Comparison of ENCODE assay signal across 19 cellular contexts in genomic region chr1:109814993-109815786, GRCh38. TPM values are rescaled to one million over a fixed set of nuclear protein-coding genes. Genes with fewer than 3 reads are reported as not detected.
DNase-seq lines count a peak whose midpoint lies in the region; ATAC-seq and TF ChIP-seq lines count a peak whose summit lies in the region.
"Had no signal": no experiment of that assay in that cellular context is flagged by ENCODE, and none has a peak within 500 bp of the region (broad histone marks: within the 10 kb centered on the region; RNA-seq: fewer than 3 reads in every experiment).

No MANE protein-coding gene starts in this region.

- H2AK5ac ChIP-seq in H9 (ENCODE audit: insufficient read length, low read length), result no peak overlapping the region

- no peak overlapping the region for H3T11ph ChIP-seq in H9 (ENCODE audit: low read length)

- no peak overlapping the region for H3K4ac ChIP-seq in H9 (ENCODE audit: low read depth, low read length)

- BruUV-seq in A673 (replicated peaks; lab: Mats Ljungman, UMichigan), result no TSS peak

- peaks cover 8% of the 10 kb centered on the region for H3K9me3 ChIP-seq in A673 (ENCODE audit: low read depth, low read length, poor library complexity, severe bottlenecking)
- no peaks in the 10 kb centered on the region for H3K9me3 ChIP-seq in H9 (ENCODE audit: control insufficient read depth, low read depth, low read length)
- H3K9me3 ChIP-seq: Caco-2 had no signal

- H3K27ac ChIP-seq in A673 (ENCODE audit: low read depth, low read length, poor library complexity, severe bottlenecking), result no peak overlapping the region
- H3K27ac ChIP-seq in H9 (ENCODE audit: insufficient read length, low read depth, low read length), result no peak overlapping the region

- H2BK15ac ChIP-seq in H9 (ENCODE audit: low read depth, low read length), result no peak overlapping the region

- no peaks in the 10 kb centered on the region; the same call in 1 of the 2 replicates for H3K27me3 Mint-ChIP-seq in H9 (ENCODE audit: low read depth)
- H3K27me3 Mint-ChIP-seq in activated T-helper 17 cell treated with anti-CD3 and anti-CD28 coated beads, Interleukin-2, amount 50 U/mL, for 72 hours, result no peaks in the 10 kb centered on the region

- H2BK20ac ChIP-seq in H9 (ENCODE audit: low read depth, low read length, poor library complexity, severe bottlenecking), result no peak overlapping the region

- peaks cover 3 to 7% (median 6%) of the 10 kb centered on the region in 3 experiments; a peak in 6 of 7 replicates for H3K36me3 Mint-ChIP-seq in H9 (ENCODE audit: insufficient read depth in 1 of 3, low read depth in 3 of 3)
- H3K36me3 Mint-ChIP-seq in activated T-helper 17 cell treated with anti-CD3 and anti-CD28 coated beads, Interleukin-2, amount 50 U/mL, for 72 hours (ENCODE audit: low read depth), result no peaks in the 10 kb centered on the region

- H4K91ac ChIP-seq in H9 (ENCODE audit: insufficient read length, low read depth, low read length), result no peak overlapping the region

- H3K4me1 ChIP-seq in A673 (ENCODE audit: insufficient read depth, low read length, poor library complexity, severe bottlenecking), result no peaks in the 10 kb centered on the region
- H3K4me1 ChIP-seq in H9 (ENCODE audit: insufficient read depth, low read length), result no peaks in the 10 kb centered on the region
- H3K4me1 ChIP-seq: Caco-2 had no signal

- no peaks in the 10 kb centered on the region for H3K27me3 ChIP-seq in A673 (replicated peaks; ENCODE audit: insufficient read depth, low read depth, low read length, poor library complexity)
- H3K27me3 ChIP-seq in H9 (ENCODE audit: insufficient read depth, low read length), result no peaks in the 10 kb centered on the region

- H3K79me1 ChIP-seq in H9 (ENCODE audit: insufficient read depth, low read depth, low read length, poor library complexity, severe bottlenecking), result no peaks in the 10 kb centered on the region

- TF ChIP-seq CTCF in A673 (conservative IDR thresholded peaks at IDR 0.05; ENCODE audit: low read depth, low read length), result no peak
- no peak for TF ChIP-seq CTCF in H9 (conservative IDR thresholded peaks at IDR 0.05)

- H3K79me2 ChIP-seq in H9 (ENCODE audit: insufficient read depth, low read length), result no peaks in the 10 kb centered on the region

- DNase-seq in A673 (ENCODE audit: low spot score), result peak; percentile 30
- DNase-seq in H9, result peak; percentile 7
- DNase-seq in left lobe of liver (ENCODE audit: low spot score), result peak; percentile 44
- DNase-seq in activated effector memory CD4-positive, alpha-beta T cell treated with Interleukin-2 at 50 U/mL for 16 hours, result no peak
- no peak for DNase-seq in retina
- DNase-seq: activated effector memory CD4-positive, alpha-beta T cell treated with anti-CD3 and anti-CD28 coated beads, Interleukin-2, amount 50 U/mL, for 16 hours; Caco-2; left cardiac atrium; NCI-H1436; NCI-H446; SW 1271 had no signal

- H3K23me2 ChIP-seq in H9 (ENCODE audit: insufficient read length, low read depth, low read length, poor library complexity, severe bottlenecking), result no peaks in the 10 kb centered on the region

- intact Hi-C loops in A673 (cut with micrococcal nuclease; ENCODE audit: unreplicated experiment), result no loop called here

- no peak overlapping the region for H2BK120ac ChIP-seq in H9 (ENCODE audit: low read depth, low read length, poor library complexity, severe bottlenecking)

- no peak overlapping the region for H2BK12ac ChIP-seq in H9 (ENCODE audit: insufficient read length, low read depth, low read length)

- no CpG with 5 or more reads among the region's 8 CpGs for WGBS in H9 (ENCODE audit: extremely low coverage, insufficient read length, low lambda C conversion rate)

- no peak overlapping the region for H4K8ac ChIP-seq in H9 (replicated peaks; ENCODE audit: insufficient read length, low read depth, low read length)

- no peak overlapping the region for H3K4me3 ChIP-seq in A673 (ENCODE audit: low read depth, low read length, poor library complexity, severe bottlenecking)
- H3K4me3 ChIP-seq: K562 had no signal

- no peak overlapping the region for H4K5ac ChIP-seq in H9 (ENCODE audit: insufficient read length, low read depth, low read length)

- H3K14ac ChIP-seq in H9 (ENCODE audit: insufficient read depth, low read length), result no peak overlapping the region

- peaks cover 8 to 16% of the 10 kb centered on the region in 2 experiments for H3K9me3 Mint-ChIP-seq in H9
- no peaks in the 10 kb centered on the region for H3K9me3 Mint-ChIP-seq in activated T-helper 17 cell treated with anti-CD3 and anti-CD28 coated beads, Interleukin-2, amount 50 U/mL, for 72 hours

- no peak overlapping the region for H2AFZ ChIP-seq in H9 (ENCODE audit: low read length)

- POLR2A ChIA-PET in A673 (lab: Charles Lee; ENCODE audit: low non-redundant PET), result no interaction called here

- H3K4me2 ChIP-seq in H9 (ENCODE audit: insufficient read depth, insufficient read length, low read length), result no peak overlapping the region

- H3K27ac Mint-ChIP-seq in H9, result no peak overlapping the region
- H3K27ac Mint-ChIP-seq in activated T-helper 17 cell treated with anti-CD3 and anti-CD28 coated beads, Interleukin-2, amount 50 U/mL, for 72 hours, result peak overlapping the region; percentile 56

- no peaks in the 10 kb centered on the region for H3K36me3 ChIP-seq in A673 (ENCODE audit: insufficient read depth, low read length, poor library complexity, severe bottlenecking)

- H3K18ac ChIP-seq in H9 (ENCODE audit: insufficient read length, low read depth, low read length), result no peak overlapping the region

- no peak overlapping the region for H3K56ac ChIP-seq in H9 (ENCODE audit: insufficient read length, low read depth, low read length)

- H2BK5ac ChIP-seq in H9 (ENCODE audit: insufficient read length, low read length), result no peak overlapping the region

- no peak overlapping the region for H3K9ac ChIP-seq in H9 (ENCODE audit: extremely low read depth, insufficient read length, low read length)

- CTCF ChIA-PET in A673 (lab: Charles Lee), result no interaction called here

- no peaks in the 10 kb centered on the region for H4K20me1 ChIP-seq in H9 (ENCODE audit: control insufficient read depth, insufficient read depth, insufficient read length)

- no peak for ATAC-seq in activated T-helper 17 cell treated with anti-CD3 and anti-CD28 coated beads, Interleukin-2, amount 50 U/mL, for 72 hours (replicated peaks)
- no peak for ATAC-seq in left lobe of liver
- no peak for ATAC-seq in GM21381 (IDR thresholded peaks at IDR 0.05; ENCODE audit: unreplicated experiment)
- ATAC-seq in GM18519 (IDR thresholded peaks at IDR 0.05; ENCODE audit: low FRiP score, unreplicated experiment), result no peak
- ATAC-seq: K562 had no signal

- H3K4me1 Mint-ChIP-seq in H9, result peaks cover 0 to 2% of the 10 kb centered on the region in 2 experiments; a peak in 1 of 4 replicates
- no peaks in the 10 kb centered on the region for H3K4me1 Mint-ChIP-seq in activated T-helper 17 cell treated with anti-CD3 and anti-CD28 coated beads, Interleukin-2, amount 50 U/mL, for 72 hours

- H3K23ac ChIP-seq in H9 (ENCODE audit: insufficient read length, low read depth, low read length), result no peak overlapping the region

- H3K4me3 Mint-ChIP-seq in H9, result no peak overlapping the region
- H3K4me3 Mint-ChIP-seq in activated T-helper 17 cell treated with anti-CD3 and anti-CD28 coated beads, Interleukin-2, amount 50 U/mL, for 72 hours, result no peak overlapping the region

RNA-seq across cellular contexts. Expression of gene EPS8L3, which starts 51.5 kb away (rescaled TPM):
- total RNA-seq in A673 (2021) (not detected in 2 replicates), H9 (2021) (not detected in 2 replicates), left lobe of liver (0.15 TPM)
- not detected for total RNA-seq in activated T-helper 17 cell treated with anti-CD3 and anti-CD28 coated beads, Interleukin-2, amount 50 U/mL, for 72 hours
- total RNA-seq: frontal cortex, left cardiac atrium, mononuclear cell, osteoblast, sciatic nerve had no signal

Comparison
In these comparisons a context has a peak if more than half of its experiments do, and no peak if none do; other contexts are left out.
1. DNase-seq: peak in A673 (single experiment), H9 (single experiment) and left lobe of liver (single experiment); none in activated effector memory CD4-positive, alpha-beta T cell treated with Interleukin-2 at 50 U/mL for 16 hours (single experiment) and retina (single experiment).